8 cellular contexts compared by ENCODE assay signal in genomic region chr14:60247994-60248696, GRCh38. TPM values are rescaled to one million over a fixed set of nuclear protein-coding genes. Genes with fewer than 3 reads are reported as not detected.
DNase-seq lines count a peak whose midpoint lies in the region; ATAC-seq and TF ChIP-seq lines count a peak whose summit lies in the region.

No MANE protein-coding gene starts in this region.

- peak; percentile 61 for DNase-seq in GM06990 (ENCODE audit: extremely low read depth, insufficient read length)
- peak; percentile 80 for DNase-seq in NCI-H1105 (lab: John Stamatoyannopoulos, UW)
- peak; percentile 48 to 89 (median 77) for DNase-seq in T-cell
- DNase-seq in amniotic epithelial cell (ENCODE audit: low read depth) = peak; percentile 92
- peak; percentile 91 for DNase-seq in left cardiac atrium
- peak; percentile 86 to 99 (median 93) for DNase-seq in posterior cingulate gyrus
- DNase-seq in upper lobe of left lung = peak in 1 of 2 donors; percentile 98

- H3K27me3 Mint-ChIP-seq in T-cell = no peaks in the 10 kb centered on the region

- peaks cover 43 to 60% (median 48%) of the 10 kb centered on the region in 3 donors for H3K4me1 Mint-ChIP-seq in T-cell

- no peaks in the 10 kb centered on the region for H3K36me3 Mint-ChIP-seq in T-cell

- H3K4me3 Mint-ChIP-seq in T-cell = peak overlapping the region; percentile 88 to 96 (median 94)

- CTCF ChIA-PET in T-cell (lab: Charles Lee) = interaction anchor here (0.6 to 2.7 kb wide), 15 partner anchors 23 to 1950 kb away, joined by 3 to 24 read pairs (median 4); partner anchors contain the start of genes ARID4A (in 1 of the 2) and DHRS7 (in 1 of the 2)

- 0% methylated on average over 15 to 27 of the region's 27 CpGs for WGBS in upper lobe of left lung, 2 donors

- no peaks in the 10 kb centered on the region for H3K9me3 Mint-ChIP-seq in T-cell

- TF ChIP-seq CTCF in GM06990 (IDR thresholded peaks at IDR 0.05; ENCODE audit: insufficient read depth, low read length, poor library complexity, severe bottlenecking) (no peak), upper lobe of left lung (IDR thresholded peaks at IDR 0.05) (no peak)

- TF ChIP-seq POLR2A in upper lobe of left lung (IDR thresholded peaks at IDR 0.05) = peak in 2 of 4 donors; percentile 63 to 66

- ATAC-seq in HG02642 (IDR thresholded peaks at IDR 0.05; ENCODE audit: poor library complexity, unreplicated experiment) = peak; percentile 66
- peak; percentile 59 to 72 (median 64) for ATAC-seq in T-cell (replicated peaks in 1 of 4)
- ATAC-seq in left cardiac atrium = peak; percentile 87 to 93
- peak; percentile 94 to 97 for ATAC-seq in upper lobe of left lung (ENCODE audit: low FRiP score in 2 of 2)

- H3K4me3 ChIP-seq in GM06990 (replicated peaks; ENCODE audit: low read depth, low read length) = peak overlapping the region; percentile 76
- H3K4me3 ChIP-seq in upper lobe of left lung = peak overlapping the region; percentile 73 to 93 (median 79)

- intact Hi-C loops in left cardiac atrium (cut with DNase I) = loop anchor here in 1 of 2 donors (5.0 kb wide), 1 partner anchor 156 kb away; the partner anchor contains the start of gene PCNX4
- intact Hi-C loops in posterior cingulate gyrus (cut with DNase I) = loop anchor here (5.0 kb wide), 1 partner anchor 84 kb away; no protein-coding TSS in a partner anchor

- POLR2A ChIA-PET in T-cell (lab: Charles Lee) = interaction anchor here (0.6 to 1.9 kb wide), 16 partner anchors 12 to 1820 kb away, joined by 3 to 9 read pairs (median 4); partner anchors contain the start of genes DAAM1 (in 1 of the 2), DHRS7 (in 1 of the 2) and PCNX4 (in 1 of the 2)

- TF ChIP-seq EP300 in upper lobe of left lung (IDR thresholded peaks at IDR 0.05) = no peak

- H3K9me3 ChIP-seq in upper lobe of left lung = no peaks in the 10 kb centered on the region

- H3K27me3 ChIP-seq in GM06990 (replicated peaks; ENCODE audit: control insufficient read depth, insufficient read depth, low read length) = no peaks in the 10 kb centered on the region
- no peaks in the 10 kb centered on the region for H3K27me3 ChIP-seq in upper lobe of left lung

- peak overlapping the region; percentile 98 to 100 (median 99) for H3K27ac ChIP-seq in upper lobe of left lung

- peak overlapping the region; percentile 99 for H3K27ac Mint-ChIP-seq in T-cell

- H3K36me3 ChIP-seq in GM06990 (ENCODE audit: control insufficient read depth, insufficient read depth, low read length) (no peaks in the 10 kb centered on the region), upper lobe of left lung (no peaks in the 10 kb centered on the region)

- H3K4me1 ChIP-seq in upper lobe of left lung = peaks cover 23 to 31% (median 26%) of the 10 kb centered on the region in 4 donors

RNA-seq across cellular contexts. Expression of gene PPM1A, which starts 0.9 kb away (rescaled TPM):
- total RNA-seq in T-cell (10 to 100 TPM; 42.8 to 71.6 (median 46.1) TPM), left cardiac atrium (10 to 100 TPM; 73.2 to 76.0 TPM), upper lobe of left lung (10 to 100 TPM; 20.5 to 71.8 (median 43.7) TPM)
